24 cellular contexts compared by ENCODE assay signal in the genomic region with DNA sequence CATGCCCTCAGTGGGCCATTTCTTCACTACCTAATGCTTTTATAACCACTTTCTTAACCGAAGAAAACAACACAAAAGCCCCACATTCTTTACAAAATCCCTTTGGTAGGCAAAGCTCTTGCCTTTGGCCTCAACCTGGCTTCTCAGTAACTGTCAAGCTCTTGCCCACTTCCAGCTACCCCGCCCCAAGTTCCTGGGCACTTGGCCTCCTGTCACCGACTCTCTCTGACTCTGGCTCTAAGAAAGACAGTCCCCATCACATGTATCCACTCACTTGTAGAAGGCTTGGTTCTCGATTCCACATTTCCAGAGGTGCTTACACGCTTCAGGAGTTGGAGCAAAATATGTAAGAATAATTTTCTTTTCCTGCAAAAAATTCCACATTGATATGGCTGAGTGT.
"Had no signal": no experiment of that assay in that cellular context is flagged by ENCODE, and none has a peak within 500 bp of the region (broad histone marks: within the 10 kb centered on the region; RNA-seq: fewer than 3 reads in every experiment).

No MANE protein-coding gene starts in this region.

- DNase-seq: Kasumi-1; MM.1S; NCI-H1092 treated with DMSO at 0.1 percent for 48 hours; NCI-H1436; NCI-H187; NCI-H2029; NCI-H2081 treated with DMSO at 0.1 percent for 48 hours; NCI-H2171; NCI-H226; NCI-H446; NCI-H510A; NCI-H524 treated with DMSO at 0.1 percent for 48 hours; NCI-H69; NCI-H774; NK-92 treated with Interleukin-12 subunit alpha and Interleukin-12 subunit beta, amount 100 ng/mL, for 24 hours; PC-3; SHP77 treated with DMSO at 0.1 percent for 48 hours; SJCRH30 had no signal

- H3K4me1 Mint-ChIP-seq: IgD-negative memory B cell had no signal

- ATAC-seq: K562, Panc1, PC-3, Right ventricle myocardium inferior, SK-N-SH treated with all-trans-retinoic acid at 6 μM for 48 hours had no signal

- FAIRE-seq: HTR-8/SVneo, K562 had no signal

- H3K36me3 Mint-ChIP-seq: IgD-negative memory B cell had no signal

- H3K27ac Mint-ChIP-seq: IgD-negative memory B cell had no signal

- H3K27me3 Mint-ChIP-seq: IgD-negative memory B cell had no signal

- H3K4me3 Mint-ChIP-seq: IgD-negative memory B cell had no signal

- H3K9me3 Mint-ChIP-seq: IgD-negative memory B cell had no signal
